In genomic region chr10:50992972-50993766, GRCh38 we compare ENCODE assay signal across 11 cellular contexts.
DNase-seq lines count a peak whose midpoint lies in the region; ATAC-seq and TF ChIP-seq lines count a peak whose summit lies in the region.
"Had no signal": no experiment of that assay in that cellular context is flagged by ENCODE, and none has a peak within 500 bp of the region (broad histone marks: within the 10 kb centered on the region; RNA-seq: fewer than 3 reads in every experiment).

No MANE protein-coding gene starts in this region.

- H2AFZ ChIP-seq in parathyroid adenoma: no peak overlapping the region

- CTCF ChIA-PET in WTC11 (lab: Charles Lee): interaction anchor here (1.2 to 2.2 kb wide), 3 partner anchors 39 to 204 kb away, joined by 3 to 7 read pairs (median 6); partner anchors contain the start of gene PRKG1

- H3K27ac Mint-ChIP-seq in WTC11: no peak overlapping the region
- H3K27ac Mint-ChIP-seq in stimulated activated naive CD8-positive, alpha-beta T cell treated with anti-CD3 and anti-CD28 coated beads, Interleukin-15, amount 100 ng/mL, for 72 hours: no peak overlapping the region
- H3K27ac Mint-ChIP-seq: activated CD4-positive, alpha-beta T cell treated with anti-CD3 and anti-CD28 coated beads for 36 hours; CD4-positive, alpha-beta T cell had no signal

- H3K79me2 ChIP-seq in parathyroid adenoma: no peaks in the 10 kb centered on the region

- H3K27ac ChIP-seq in heart right ventricle: peak overlapping the region; percentile 82 to 95 (median 90)
- peak overlapping the region; percentile 25 for H3K27ac ChIP-seq in parathyroid adenoma

- intact Hi-C loops in heart right ventricle (cut with DNase I): loop anchor here in 2 of 10 donors (10.0 kb wide), 2 partner anchors 712 to 962 kb away; no protein-coding TSS in a partner anchor

- H3K4me1 Mint-ChIP-seq in WTC11: peaks cover 20% of the 10 kb centered on the region
- peaks cover 5% of the 10 kb centered on the region for H3K4me1 Mint-ChIP-seq in stimulated activated naive CD8-positive, alpha-beta T cell treated with anti-CD3 and anti-CD28 coated beads, Interleukin-15, amount 100 ng/mL, for 72 hours

- peaks cover 51% of the 10 kb centered on the region for H3K27me3 Mint-ChIP-seq in WTC11 (ENCODE audit: low read depth)
- peaks cover 51% of the 10 kb centered on the region for H3K27me3 Mint-ChIP-seq in stimulated activated naive CD8-positive, alpha-beta T cell treated with anti-CD3 and anti-CD28 coated beads, Interleukin-15, amount 100 ng/mL, for 72 hours

- peak overlapping the region; percentile 85 for H3K4me3 ChIP-seq in AG10803 (ENCODE audit: low read length)
- H3K4me3 ChIP-seq in heart right ventricle: peak overlapping the region; percentile 50 to 88 (median 72)
- H3K4me3 ChIP-seq in parathyroid adenoma (ENCODE audit: low read depth, low read length): no peak overlapping the region

- H3K36me3 ChIP-seq in heart right ventricle (no peaks in the 10 kb centered on the region), parathyroid adenoma (ENCODE audit: control insufficient read depth, insufficient read depth, low read length) (no peaks in the 10 kb centered on the region)

- H3K9ac ChIP-seq in parathyroid adenoma: no peak overlapping the region

- TF ChIP-seq CTCF in AG10803 (conservative IDR thresholded peaks at IDR 0.05; ENCODE audit: low read length) (no peak), WTC11 (IDR thresholded peaks at IDR 0.05) (no peak), heart right ventricle (IDR thresholded peaks at IDR 0.05) (no peak), parathyroid adenoma (IDR thresholded peaks at IDR 0.05) (no peak)

- H3K4me1 ChIP-seq in heart right ventricle (peaks cover 0 to 42% (median 13%) of the 10 kb centered on the region in 9 donors), parathyroid adenoma (no peaks in the 10 kb centered on the region)

- DNase-seq in AG10803 (ENCODE audit: low read depth) (peak; percentile 98), WTC11 (ENCODE audit: low spot score) (no peak), heart right ventricle (peak in 1 of 2 donors; percentile 34), DMS114 treated with DMSO at 0.1 percent for 48 hours (lab: John Stamatoyannopoulos, UW; ENCODE audit: unreplicated experiment) (no peak)
- no peak for DNase-seq in stimulated activated naive CD8-positive, alpha-beta T cell treated with anti-CD3 and anti-CD28 coated beads, Interleukin-15, amount 100 ng/mL, for 72 hours
- DNase-seq: activated CD4-positive, alpha-beta T cell treated with anti-CD3 and anti-CD28 coated beads for 36 hours; CD4-positive, alpha-beta T cell; effector CD8-positive, alpha-beta T cell had no signal

- H3K27me3 ChIP-seq in heart right ventricle (peaks cover 0 to 42% (median 0%) of the 10 kb centered on the region in 7 donors), parathyroid adenoma (ENCODE audit: control insufficient read depth, insufficient read depth, low read length) (no peaks in the 10 kb centered on the region)

- H3K4me2 ChIP-seq in parathyroid adenoma (ENCODE audit: low read length): no peak overlapping the region

- 22 to 29% methylated on average over 16 of the region's 16 CpGs for WGBS in heart right ventricle, 2 donors

- peak overlapping the region; percentile 80 for H3K4me3 Mint-ChIP-seq in WTC11
- H3K4me3 Mint-ChIP-seq in stimulated activated naive CD8-positive, alpha-beta T cell treated with anti-CD3 and anti-CD28 coated beads, Interleukin-15, amount 100 ng/mL, for 72 hours: no peak overlapping the region
- H3K4me3 Mint-ChIP-seq: activated CD4-positive, alpha-beta T cell treated with anti-CD3 and anti-CD28 coated beads for 36 hours; CD4-positive, alpha-beta T cell had no signal

- H3K9me3 ChIP-seq in heart right ventricle (no peaks in the 10 kb centered on the region), parathyroid adenoma (ENCODE audit: control insufficient read depth, low read length) (no peaks in the 10 kb centered on the region)

- no peaks in the 10 kb centered on the region for H3K36me3 Mint-ChIP-seq in WTC11

- peak; percentile 6 for ATAC-seq in WTC11
- ATAC-seq in heart right ventricle: peak in 6 of 8 donors; percentile 13 to 38 (median 26)
- ATAC-seq in GM21447 (IDR thresholded peaks at IDR 0.05; ENCODE audit: unreplicated experiment): no peak
- ATAC-seq in activated CD4-positive, CD25-positive, alpha-beta regulatory T cell treated with anti-CD3 and anti-CD28 coated beads, Interleukin-2, amount 50 U/mL, for 24 hours: no peak
- ATAC-seq in stimulated activated naive CD8-positive, alpha-beta T cell treated with anti-CD3 and anti-CD28 coated beads, Interleukin-15, amount 100 ng/mL, for 72 hours: no peak
- ATAC-seq: activated CD4-positive, alpha-beta T cell treated with anti-CD3 and anti-CD28 coated beads for 36 hours had no signal

- no peaks in the 10 kb centered on the region for H3K9me3 Mint-ChIP-seq in WTC11
- no peaks in the 10 kb centered on the region for H3K9me3 Mint-ChIP-seq in stimulated activated naive CD8-positive, alpha-beta T cell treated with anti-CD3 and anti-CD28 coated beads, Interleukin-15, amount 100 ng/mL, for 72 hours
- H3K9me3 Mint-ChIP-seq: CD4-positive, alpha-beta T cell had no signal

- POLR2A ChIA-PET in WTC11 (lab: Charles Lee): no interaction called here

TF ChIP-seq in WTC11, 78 proteins besides CTCF, POLR2A, EP300 and RAD21 (continues in another document):
- TF ChIP-seq, protein P1, sequence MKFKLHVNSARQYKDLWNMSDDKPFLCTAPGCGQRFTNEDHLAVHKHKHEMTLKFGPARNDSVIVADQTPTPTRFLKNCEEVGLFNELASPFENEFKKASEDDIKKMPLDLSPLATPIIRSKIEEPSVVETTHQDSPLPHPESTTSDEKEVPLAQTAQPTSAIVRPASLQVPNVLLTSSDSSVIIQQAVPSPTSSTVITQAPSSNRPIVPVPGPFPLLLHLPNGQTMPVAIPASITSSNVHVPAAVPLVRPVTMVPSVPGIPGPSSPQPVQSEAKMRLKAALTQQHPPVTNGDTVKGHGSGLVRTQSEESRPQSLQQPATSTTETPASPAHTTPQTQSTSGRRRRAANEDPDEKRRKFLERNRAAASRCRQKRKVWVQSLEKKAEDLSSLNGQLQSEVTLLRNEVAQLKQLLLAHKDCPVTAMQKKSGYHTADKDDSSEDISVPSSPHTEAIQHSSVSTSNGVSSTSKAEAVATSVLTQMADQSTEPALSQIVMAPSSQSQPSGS (CRISPR knock-in tag; IDR thresholded peaks at IDR 0.05; ENCODE audit: borderline replicate concordance, low read depth): no peak
- TF ChIP-seq ZNF219 (CRISPR knock-in tag; IDR thresholded peaks at IDR 0.05; ENCODE audit: borderline replicate concordance): no peak
- TF ChIP-seq ZNF396 (CRISPR knock-in tag; IDR thresholded peaks at IDR 0.05; ENCODE audit: borderline replicate concordance): no peak
- TF ChIP-seq MXD4 (CRISPR knock-in tag; IDR thresholded peaks at IDR 0.05; ENCODE audit: borderline replicate concordance): no peak
- no peak for TF ChIP-seq NR1H2 (CRISPR knock-in tag; IDR thresholded peaks at IDR 0.05)
- no peak for TF ChIP-seq AFF4 (CRISPR knock-in tag; IDR thresholded peaks at IDR 0.05; ENCODE audit: borderline replicate concordance)
- TF ChIP-seq IRF1 (CRISPR knock-in tag; IDR thresholded peaks at IDR 0.05): no peak
- TF ChIP-seq TCF7 (CRISPR knock-in tag; IDR thresholded peaks at IDR 0.05; ENCODE audit: low read depth): no peak
- no peak for TF ChIP-seq ZBTB43 (CRISPR knock-in tag; IDR thresholded peaks at IDR 0.05)

Comparison
In these comparisons a context has a peak if more than half of its experiments do, and no peak if none do; other contexts are left out.
1. ATAC-seq: peak in WTC11 (single experiment) and heart right ventricle (6 of 8); none in GM21447 (single experiment), activated CD4-positive, CD25-positive, alpha-beta regulatory T cell treated with anti-CD3 and anti-CD28 coated beads, Interleukin-2, amount 50 U/mL, for 24 hours (0 of 2) and stimulated activated naive CD8-positive, alpha-beta T cell treated with anti-CD3 and anti-CD28 coated beads, Interleukin-15, amount 100 ng/mL, for 72 hours (single experiment).